In genomic region chr7:22271311-22271710, GRCh38 we compare ENCODE assay signal across 24 cellular contexts.
"Had no signal": no experiment of that assay in that cellular context is flagged by ENCODE, and none has a peak within 500 bp of the region (broad histone marks: within the 10 kb centered on the region; RNA-seq: fewer than 3 reads in every experiment).

No MANE protein-coding gene starts in this region.

- H3K4me1 ChIP-seq: gastrocnemius medialis, heart right ventricle, left lung, lower lobe of right lung had no signal

- H3K9me3 Mint-ChIP-seq: dendritic cell treated with granulocyte-macrophage colony-stimulating factor and Interleukin-4, amounts not matched to agents 40 ng/mL and 50 ng/mL, for 4 days; effector memory CD8-positive, alpha-beta T cell; endodermal cell; naive thymus-derived CD8-positive, alpha-beta T cell had no signal

- H3K9me3 ChIP-seq: esophagus squamous epithelium, gastrocnemius medialis, heart right ventricle, left lung, lower lobe of right lung, mucosa of descending colon had no signal

- H3K4me1 Mint-ChIP-seq: naive B cell had no signal

- H3K27ac Mint-ChIP-seq: dendritic cell treated with granulocyte-macrophage colony-stimulating factor and Interleukin-4, amounts not matched to agents 40 ng/mL and 50 ng/mL, for 4 days; effector memory CD8-positive, alpha-beta T cell; endodermal cell; mesothelial cell of epicardium; naive B cell; naive thymus-derived CD8-positive, alpha-beta T cell had no signal

- H3K36me3 Mint-ChIP-seq: mesothelial cell of epicardium; naive B cell; naive thymus-derived CD8-positive, alpha-beta T cell had no signal

- DNase-seq: cortex of kidney; effector CD8-positive, alpha-beta T cell; effector memory CD8-positive, alpha-beta T cell; endodermal cell; erythroblast; esophagus squamous epithelium; foreskin fibroblast; foreskin melanocyte; gastrocnemius medialis; glutamatergic neuron; head of caudate nucleus; heart right ventricle; hippocampal formation; left cardiac atrium; left lung; left ventricle myocardium superior; lower lobe of right lung; mesenchymal stem cell; mucosa of descending colon; naive B cell; naive thymus-derived CD8-positive, alpha-beta T cell had no signal

- H3K27me3 Mint-ChIP-seq: dendritic cell treated with granulocyte-macrophage colony-stimulating factor and Interleukin-4, amounts not matched to agents 40 ng/mL and 50 ng/mL, for 4 days; naive B cell had no signal

- H3K27ac ChIP-seq: epithelial cell of prostate, esophagus squamous epithelium, gastrocnemius medialis, heart right ventricle, left lung, lower lobe of right lung had no signal

- H3K4me3 ChIP-seq: esophagus squamous epithelium, gastrocnemius medialis, heart right ventricle, left lung, lower lobe of right lung, mucosa of descending colon had no signal

- H3K36me3 ChIP-seq: gastrocnemius medialis, heart right ventricle, left lung, lower lobe of right lung had no signal

- H3K27me3 ChIP-seq: esophagus squamous epithelium, gastrocnemius medialis, heart right ventricle, left lung had no signal

- H3K4me3 Mint-ChIP-seq: dendritic cell treated with granulocyte-macrophage colony-stimulating factor and Interleukin-4, amounts not matched to agents 40 ng/mL and 50 ng/mL, for 4 days; effector memory CD8-positive, alpha-beta T cell; endodermal cell; mesothelial cell of epicardium; naive B cell; naive thymus-derived CD8-positive, alpha-beta T cell had no signal

- ATAC-seq: effector memory CD8-positive, alpha-beta T cell; gastrocnemius medialis; heart right ventricle; left cardiac atrium; left lung; left ventricle myocardium superior; lower lobe of right lung; mucosa of descending colon; naive thymus-derived CD8-positive, alpha-beta T cell had no signal
